Comparison of ENCODE assay signal across 1 cellular context in the genomic region with DNA sequence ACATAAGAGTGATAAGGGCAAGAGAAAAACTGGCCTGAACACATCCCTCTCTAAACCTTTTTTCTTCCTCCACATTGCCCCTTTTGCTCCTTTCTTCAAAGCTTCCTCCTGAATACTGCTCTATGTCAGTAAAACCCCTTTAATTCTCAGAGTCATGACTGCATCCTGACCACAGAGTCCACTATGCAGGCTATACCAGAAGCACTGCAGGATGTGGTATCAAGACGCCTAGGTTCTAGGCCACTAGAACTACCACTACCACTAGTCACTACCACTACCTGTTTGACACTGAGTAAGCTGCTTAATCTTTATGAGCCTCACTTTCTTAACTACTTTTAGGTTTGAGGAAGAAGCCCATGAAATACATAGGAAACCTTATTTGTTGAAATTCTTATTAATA.
TF ChIP-seq lines count a peak whose summit lies in the region.

No MANE protein-coding gene starts in this region.

TF ChIP-seq in GM23338, 12 proteins besides CTCF, POLR2A, EP300 and RAD21 (continued from another document):
- TF ChIP-seq, protein P1, sequence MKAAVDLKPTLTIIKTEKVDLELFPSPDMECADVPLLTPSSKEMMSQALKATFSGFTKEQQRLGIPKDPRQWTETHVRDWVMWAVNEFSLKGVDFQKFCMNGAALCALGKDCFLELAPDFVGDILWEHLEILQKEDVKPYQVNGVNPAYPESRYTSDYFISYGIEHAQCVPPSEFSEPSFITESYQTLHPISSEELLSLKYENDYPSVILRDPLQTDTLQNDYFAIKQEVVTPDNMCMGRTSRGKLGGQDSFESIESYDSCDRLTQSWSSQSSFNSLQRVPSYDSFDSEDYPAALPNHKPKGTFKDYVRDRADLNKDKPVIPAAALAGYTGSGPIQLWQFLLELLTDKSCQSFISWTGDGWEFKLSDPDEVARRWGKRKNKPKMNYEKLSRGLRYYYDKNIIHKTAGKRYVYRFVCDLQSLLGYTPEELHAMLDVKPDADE (IDR thresholded peaks at IDR 0.05): no peak
